18 cellular contexts compared by ENCODE assay signal in the genomic region with DNA sequence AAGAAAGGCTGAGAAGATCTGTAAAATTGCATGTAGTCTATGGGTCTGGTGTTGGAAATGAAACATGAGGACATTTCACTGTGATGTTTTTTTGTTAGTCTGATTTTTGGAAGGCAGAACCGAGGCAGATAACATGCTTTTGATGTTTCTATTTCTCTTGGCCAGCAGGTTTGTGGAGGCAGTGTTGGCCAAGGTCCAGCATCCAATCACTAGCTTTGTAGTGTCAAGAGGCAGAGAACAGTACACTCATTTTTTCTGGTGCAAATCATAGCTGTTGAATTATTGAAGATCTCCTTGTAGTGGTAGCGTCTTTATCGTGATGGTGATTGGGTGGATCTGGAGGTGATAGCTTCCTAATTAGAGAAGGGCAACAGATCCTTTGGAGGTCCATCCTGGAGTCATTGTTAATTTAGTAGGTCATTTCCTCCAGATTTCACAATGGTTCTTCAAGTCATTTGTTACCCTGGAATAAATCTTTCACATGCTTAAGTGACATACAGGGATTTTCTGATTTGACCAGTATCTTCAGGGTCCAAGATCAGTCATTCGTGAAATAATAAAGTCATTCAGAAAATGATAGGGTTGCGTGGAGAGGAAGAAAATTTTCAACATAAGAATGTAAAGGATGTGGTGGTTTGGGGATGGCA.
"Had no signal": no experiment of that assay in that cellular context is flagged by ENCODE, and none has a peak within 500 bp of the region (broad histone marks: within the 10 kb centered on the region; RNA-seq: fewer than 3 reads in every experiment).

No MANE protein-coding gene starts in this region.

- H3K27ac ChIP-seq: coronary artery, esophagus muscularis mucosa, heart left ventricle, left lung, spleen, thyroid gland, VCaP had no signal

- DNase-seq: activated CD4-positive, alpha-beta memory T cell treated with anti-CD3 and anti-CD28 coated beads, Interleukin-2, amount 10 ng/mL, durations not matched to agents 7 days and 5 days; activated CD4-positive, alpha-beta T cell treated with anti-CD3 and anti-CD28 coated beads, Interleukin-2, amount 10 ng/mL, durations not matched to agents 24 days and 14 days; activated effector memory CD4-positive, alpha-beta T cell treated with anti-CD3 and anti-CD28 coated beads, Interleukin-2, amount 50 U/mL, for 16 hours; activated naive CD4-positive, alpha-beta T cell treated with anti-CD3 and anti-CD28 coated beads, Interleukin-2, amount 10 ng/mL, durations not matched to agents 7 days and 5 days; cerebellar nuclear complex; left lung; naive thymus-derived CD8-positive, alpha-beta T cell; retina; spleen; stimulated activated CD4-positive, alpha-beta T cell treated with anti-CD3 and anti-CD28 coated beads, Interleukin-4, amount 100 ng/mL, for 1 hour; stimulated activated naive CD4-positive, alpha-beta T cell treated with Interleukin-2 at 50 U/mL for 16 hours; T-helper 2 cell had no signal

- H3K9me3 ChIP-seq: esophagus muscularis mucosa, thyroid gland had no signal

- H3K4me1 ChIP-seq: esophagus muscularis mucosa, left lung, spleen, thyroid gland had no signal

- H3K4me3 ChIP-seq: coronary artery, esophagus muscularis mucosa, heart left ventricle, left lung, spleen, thyroid gland had no signal

- H3K36me3 ChIP-seq: esophagus muscularis mucosa, heart left ventricle, left lung, spleen, thyroid gland had no signal

- H3K27me3 ChIP-seq: heart left ventricle, left lung, thyroid gland had no signal

- ATAC-seq: activated CD4-positive, CD25-positive, alpha-beta regulatory T cell treated with anti-CD3 and anti-CD28 coated beads, Interleukin-2, amount 50 U/mL, for 24 hours; left lung; naive thymus-derived CD8-positive, alpha-beta T cell had no signal
